24 cellular contexts compared by ENCODE assay signal in the genomic region with DNA sequence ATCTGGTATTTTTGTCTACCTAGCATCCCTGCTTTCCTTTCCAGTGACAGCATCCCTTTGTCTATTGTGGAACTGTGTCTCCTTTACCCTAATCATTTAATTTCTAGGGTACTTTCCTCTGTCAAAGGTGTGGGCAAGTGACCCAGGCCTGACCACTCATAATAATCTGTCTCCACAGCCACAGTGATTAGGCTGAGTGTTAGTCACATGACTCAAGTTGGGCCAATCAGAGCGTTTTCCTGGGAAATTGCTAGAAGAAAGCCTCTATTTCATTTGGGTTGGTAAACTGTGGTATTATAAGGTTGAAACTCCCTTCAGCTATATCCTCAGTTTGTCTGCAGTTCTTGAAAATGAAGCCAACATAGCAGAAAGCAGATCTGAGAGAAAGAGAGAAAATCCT.
"Had no signal": no experiment of that assay in that cellular context is flagged by ENCODE, and none has a peak within 500 bp of the region (broad histone marks: within the 10 kb centered on the region; RNA-seq: fewer than 3 reads in every experiment).

No MANE protein-coding gene starts in this region.

- H3K4me3 Mint-ChIP-seq: immature natural killer cell, mesothelial cell of epicardium, naive B cell had no signal

- H3K27me3 ChIP-seq: esophagus muscularis mucosa, hepatocyte had no signal

- H3K36me3 ChIP-seq: esophagus muscularis mucosa, gastroesophageal sphincter, heart left ventricle, left lung, lower lobe of right lung had no signal

- ATAC-seq: foreskin keratinocyte, gastroesophageal sphincter, heart left ventricle, left cardiac atrium, left lung, left ventricle myocardium superior, lower lobe of right lung, mucosa of descending colon had no signal

- H2AFZ ChIP-seq: hepatocyte had no signal

- H3K27ac ChIP-seq: coronary artery, dorsolateral prefrontal cortex, esophagus muscularis mucosa, foreskin keratinocyte, gastroesophageal sphincter, heart left ventricle, hepatocyte, left lung, lower lobe of right lung had no signal

- H3K4me3 ChIP-seq: coronary artery, dorsolateral prefrontal cortex, esophagus muscularis mucosa, gastroesophageal sphincter, heart left ventricle, hepatocyte, left lung, lower lobe of right lung, mucosa of descending colon had no signal

- H3K9me3 ChIP-seq: esophagus muscularis mucosa, gastroesophageal sphincter, heart left ventricle, left lung, lower lobe of right lung, mucosa of descending colon had no signal

- H3K4me1 Mint-ChIP-seq: immature natural killer cell, naive B cell had no signal

- H3K9me3 Mint-ChIP-seq: immature natural killer cell, naive B cell had no signal

- H3K27ac Mint-ChIP-seq: immature natural killer cell, mesothelial cell of epicardium, naive B cell had no signal

- FAIRE-seq: colon, endothelial cell of umbilical vein, frontal cortex had no signal

- DNase-seq: dermis blood vessel endothelial cell; dorsolateral prefrontal cortex; effector CD4-positive, alpha-beta T cell; effector memory CD4-positive, alpha-beta T cell; foreskin keratinocyte; heart left ventricle; hypothalamus; immature natural killer cell; islet precursor cell; left cardiac atrium; left lung; left ventricle myocardium superior; lower lobe of right lung; mesenchymal stem cell; mucosa of descending colon; naive B cell had no signal

- H3K4me2 ChIP-seq: hepatocyte had no signal

- H3K4me1 ChIP-seq: esophagus muscularis mucosa, foreskin keratinocyte, gastroesophageal sphincter, heart left ventricle, left lung, lower lobe of right lung had no signal

- H3K79me2 ChIP-seq: hepatocyte had no signal

- H3K36me3 Mint-ChIP-seq: immature natural killer cell, mesothelial cell of epicardium, naive B cell had no signal
